ENCODE assay signal across 1 cellular context in genomic region chr15:40909662-40910625, GRCh38.
TF ChIP-seq lines count a peak whose summit lies in the region.

No MANE protein-coding gene starts in this region.

TF ChIP-seq in IMR-90, 13 proteins besides CTCF, POLR2A, EP300 and RAD21:
- TF ChIP-seq USF2 (IDR thresholded peaks at IDR 0.05; ENCODE audit: low read depth, low read length) (no peak), CHD1 (IDR thresholded peaks at IDR 0.05; ENCODE audit: low read depth, low read length) (no peak), BHLHE40 (IDR thresholded peaks at IDR 0.05; ENCODE audit: low read depth, low read length) (no peak), NFE2L2 (IDR thresholded peaks at IDR 0.05; ENCODE audit: low read depth, low read length) (no peak), RFX5 (IDR thresholded peaks at IDR 0.05; ENCODE audit: low read depth, low read length) (no peak), MXI1 (IDR thresholded peaks at IDR 0.05; ENCODE audit: borderline replicate concordance, low read depth, low read length) (no peak)
